Comparison of ENCODE assay signal across 17 cellular contexts in genomic region chr1:56925193-56925592, GRCh38. TPM values are rescaled to one million over a fixed set of nuclear protein-coding genes. Genes with fewer than 3 reads are reported as not detected.
DNase-seq lines count a peak whose midpoint lies in the region; ATAC-seq and TF ChIP-seq lines count a peak whose summit lies in the region.
"Had no signal": no experiment of that assay in that cellular context is flagged by ENCODE, and none has a peak within 500 bp of the region (broad histone marks: within the 10 kb centered on the region; RNA-seq: fewer than 3 reads in every experiment).

No MANE protein-coding gene starts in this region.

- H3K36me3 ChIP-seq in body of pancreas (replicated peaks in 1 of 2; ENCODE audit: insufficient read depth in 1 of 2, low read depth in 2 of 2) (no peaks in the 10 kb centered on the region), right lobe of liver (peaks cover 0 to 1% (median 0%) of the 10 kb centered on the region in 4 donors)
- H3K36me3 ChIP-seq: HAP-1 had no signal

- H3K4me3 ChIP-seq in body of pancreas: no peak overlapping the region
- no peak overlapping the region for H3K4me3 ChIP-seq in right lobe of liver
- H3K4me3 ChIP-seq: GM23248, HAP-1 had no signal

- DNase-seq in body of pancreas: no peak
- DNase-seq in kidney tubule cell (ENCODE audit: low spot score): peak; percentile 61
- no peak for DNase-seq in right lobe of liver
- DNase-seq in renal cortical epithelial cell (ENCODE audit: low read depth): peak; percentile 60
- DNase-seq: Caco-2; CD4-positive, alpha-beta T cell; DMS79 treated with DMSO at 0.1 percent for 48 hours; GF-D8; GM23248 had no signal

- H3K4me1 ChIP-seq in body of pancreas (peaks cover 4% of the 10 kb centered on the region), right lobe of liver (peaks cover 0 to 36% (median 7%) of the 10 kb centered on the region in 4 donors)
- H3K4me1 ChIP-seq: HAP-1 had no signal

- ATAC-seq in body of pancreas (peak; percentile 47), right lobe of liver (peak in 3 of 4 donors; percentile 6 to 64 (median 8)), HG03439 (IDR thresholded peaks at IDR 0.05; ENCODE audit: unreplicated experiment) (no peak), HG02885 (IDR thresholded peaks at IDR 0.05; ENCODE audit: poor library complexity, unreplicated experiment) (no peak), GM18870 (IDR thresholded peaks at IDR 0.05; ENCODE audit: unreplicated experiment) (no peak)

- no peak for TF ChIP-seq CTCF in body of pancreas (IDR thresholded peaks at IDR 0.05)
- no peak for TF ChIP-seq CTCF in right lobe of liver (IDR thresholded peaks at IDR 0.05)

- TF ChIP-seq POLR2A in body of pancreas (IDR thresholded peaks at IDR 0.05): no peak
- peak; percentile 39 for TF ChIP-seq POLR2A in right lobe of liver (IDR thresholded peaks at IDR 0.05)

- no peak overlapping the region for H3K27ac ChIP-seq in body of pancreas
- peak overlapping the region in 2 of 3 donors; percentile 45 to 79 for H3K27ac ChIP-seq in right lobe of liver
- H3K27ac ChIP-seq: C4-2B, GM23248, KMS-11 had no signal

- H3K27me3 ChIP-seq in body of pancreas (no peaks in the 10 kb centered on the region), right lobe of liver (no peaks in the 10 kb centered on the region)

- intact Hi-C loops in body of pancreas (cut with DNase I): no loop called here
- intact Hi-C loops in right lobe of liver (cut with DNase I): no loop called here

- H3K9me3 ChIP-seq in body of pancreas (no peaks in the 10 kb centered on the region), right lobe of liver (no peaks in the 10 kb centered on the region)
- H3K9me3 ChIP-seq: Caco-2, HAP-1 had no signal

RNA-seq across cellular contexts. Expression of gene C8B, which starts 40.6 kb away (rescaled TPM):
- total RNA-seq in body of pancreas (not detected), right lobe of liver (100 to 1,000 TPM; 289 to 573 (median 400) TPM), renal cortical epithelial cell (not detected in 2 replicates)
- total RNA-seq: A172; Caco-2; CD4-positive, alpha-beta T cell; GM23248; H4 had no signal

Comparison
In these comparisons a context has a peak if more than half of its experiments do, and no peak if none do; other contexts are left out.
1. ATAC-seq: peak in body of pancreas (single experiment) and right lobe of liver (3 of 4); none in HG03439 (single experiment), HG02885 (single experiment) and GM18870 (single experiment).
2. DNase-seq: peak in kidney tubule cell (single experiment) and renal cortical epithelial cell (single experiment); none in body of pancreas (0 of 4) and right lobe of liver (0 of 3).
3. H3K27ac ChIP-seq: peak in right lobe of liver (2 of 3); none in body of pancreas (0 of 4).
4. RNA of gene C8B, which starts 40.6 kb away (total RNA-seq): 289 to 573 TPM in right lobe of liver; not detected in body of pancreas and not detected in renal cortical epithelial cell; every median in the first group is over 100 times any median in the second.